13 cellular contexts compared by ENCODE assay signal in genomic region chr6:30990422-30991086, GRCh38. TPM values are rescaled to one million over a fixed set of nuclear protein-coding genes. Genes with fewer than 3 reads are reported as not detected.
A peak's percentile ranks its signal among the peaks of the same experiment; 100 is the strongest.
DNase-seq lines count a peak whose midpoint lies in the region; ATAC-seq, FAIRE-seq and TF ChIP-seq lines count a peak whose summit lies in the region.
"Had no signal": no experiment of that assay in that cellular context is flagged by ENCODE, and none has a peak within 500 bp of the region (broad histone marks: within the 10 kb centered on the region; RNA-seq: fewer than 3 reads in every experiment).

No MANE protein-coding gene starts in this region.

- H3K27me3 ChIP-seq in GM12878 (replicated peaks in 1 of 2; ENCODE audit: control insufficient read depth in 2 of 2, insufficient read depth in 2 of 2, low read length in 1 of 2): no peaks in the 10 kb centered on the region; a peak in 1 of 4 replicates
- H3K27me3 ChIP-seq in left ventricle myocardium inferior (ENCODE audit: low read depth): no peaks in the 10 kb centered on the region
- H3K27me3 ChIP-seq: hepatocyte, right lobe of liver had no signal

- peak overlapping the region; percentile 20; the same call in 1 of the 2 replicates for H3K9ac ChIP-seq in GM12878 (ENCODE audit: control insufficient read depth, insufficient read depth, low read length)

- TF ChIP-seq POLR2A in GM12878 (IDR thresholded peaks at IDR 0.05; ENCODE audit: low read depth, low read length): no peak

- H2AFZ ChIP-seq in GM12878 (ENCODE audit: control insufficient read depth, low read depth, low read length): peak overlapping the region; percentile 91
- H2AFZ ChIP-seq: hepatocyte had no signal

- H3K4me2 ChIP-seq in GM12878 (ENCODE audit: control insufficient read depth, insufficient read depth): peak overlapping the region; percentile 74
- H3K4me2 ChIP-seq: hepatocyte had no signal

- H3K79me2 ChIP-seq in GM12878 (ENCODE audit: control insufficient read depth, insufficient read depth, low read length): no peaks in the 10 kb centered on the region
- H3K79me2 ChIP-seq: hepatocyte had no signal

- H3K36me3 Mint-ChIP-seq in activated T-cell treated with anti-CD3 and anti-CD28 coated beads, Interleukin-2, amount 50 U/mL, for 4 hours (ENCODE audit: insufficient read depth): no peaks in the 10 kb centered on the region

- in situ Hi-C loops in GM12878 (cut with MboI): no loop called here

- BruUV-seq in GM12878 (replicated peaks; lab: Mats Ljungman, UMichigan): no TSS peak

- no peak overlapping the region for H3K4me3 ChIP-seq in GM12878
- no peak overlapping the region for H3K4me3 ChIP-seq in left ventricle myocardium inferior
- H3K4me3 ChIP-seq: hepatocyte, right lobe of liver had no signal

- H4K20me1 ChIP-seq in GM12878 (ENCODE audit: control insufficient read depth, insufficient read depth): no peaks in the 10 kb centered on the region

- intact Hi-C loops in GM12878 (cut with micrococcal nuclease; ENCODE audit: unreplicated experiment): no loop called here
- intact Hi-C loops in left ventricle myocardium inferior (cut with micrococcal nuclease): no loop called here

- no peak for TF ChIP-seq RAD21 in GM12878 (IDR thresholded peaks at IDR 0.05; ENCODE audit: insufficient read depth, low read depth, low read length)

- no peak for DNase-seq in activated T-cell treated with anti-CD3 and anti-CD28 coated beads, Interleukin-2, amount 50 U/mL, for 4 hours
- no peak for DNase-seq in activated T-cell treated with anti-CD3 and anti-CD28 coated beads, Interleukin-2, amount 50 U/mL, for 48 hours
- DNase-seq in RPMI7951 (ENCODE audit: low read depth) (peak; percentile 41), GM12878 (ENCODE audit: low read depth, low spot score) (no peak), left ventricle myocardium inferior (no peak)
- DNase-seq in stimulated activated CD4-positive, alpha-beta T cell treated with anti-CD3 and anti-CD28 coated beads, Interleukin-4, amount 100 ng/mL, for 1 hour: peak; percentile 6
- DNase-seq in activated CD8-positive, alpha-beta memory T cell treated with anti-CD3 and anti-CD28 coated beads, Interleukin-2, amount 50 U/mL, for 48 hours: no peak
- DNase-seq: midbrain, NCI-H1105 treated with DMSO at 0.1 percent for 48 hours, right lobe of liver had no signal

- 48% methylated on average over 8 of the region's 8 CpGs for WGBS in GM12878 (ENCODE audit: insufficient coverage, insufficient replicate concordance, low lambda C conversion rate, missing lambda C conversion rate)

- no peak for TF ChIP-seq EP300 in GM12878 (IDR thresholded peaks at IDR 0.05; ENCODE audit: borderline replicate concordance in 1 of 2, control insufficient read depth in 1 of 2, low read depth in 2 of 2, low read length in 2 of 2)

- peaks cover 5% of the 10 kb centered on the region for H3K4me1 ChIP-seq in GM12878 (ENCODE audit: control insufficient read depth, insufficient read depth, low read length)
- H3K4me1 ChIP-seq in left ventricle myocardium inferior: no peaks in the 10 kb centered on the region
- H3K4me1 ChIP-seq: right lobe of liver had no signal

- H3K36me3 ChIP-seq in GM12878 (ENCODE audit: control insufficient read depth in 2 of 2, insufficient read depth in 2 of 2, low read length in 1 of 2): no peaks in the 10 kb centered on the region
- no peaks in the 10 kb centered on the region for H3K36me3 ChIP-seq in left ventricle myocardium inferior
- H3K36me3 ChIP-seq: right lobe of liver had no signal

- CTCF ChIA-PET in GM12878 (lab: Yijun Ruan, JAX): no interaction called here

- TF ChIP-seq CTCF in GM12878 (IDR thresholded peaks at IDR 0.05 in 2 of 3, conservative IDR thresholded peaks at IDR 0.05 in 1 of 3; ENCODE audit: control insufficient read depth in 2 of 3, extremely low read depth in 1 of 3, insufficient read depth in 1 of 3, low read depth in 3 of 3, low read length in 3 of 3) (no peak), left ventricle myocardium inferior (IDR thresholded peaks at IDR 0.05; ENCODE audit: borderline replicate concordance) (no peak)

- H3K27ac ChIP-seq in GM12878 (ENCODE audit: control insufficient read depth, insufficient read depth): no peak overlapping the region
- H3K27ac ChIP-seq in left ventricle myocardium inferior (replicated peaks): no peak overlapping the region
- H3K27ac ChIP-seq: hepatocyte, right lobe of liver had no signal

- H3K4me1 Mint-ChIP-seq in activated T-cell treated with anti-CD3 and anti-CD28 coated beads, Interleukin-2, amount 50 U/mL, for 4 hours (ENCODE audit: low read depth): peaks cover 10% of the 10 kb centered on the region

- FAIRE-seq in GM12878 (lab: Jason Lieb, UNC): no peak

- no peaks in the 10 kb centered on the region for H3K9me3 Mint-ChIP-seq in activated T-cell treated with anti-CD3 and anti-CD28 coated beads, Interleukin-2, amount 50 U/mL, for 4 hours

- no peaks in the 10 kb centered on the region for H3K9me3 ChIP-seq in GM12878 (replicated peaks; ENCODE audit: control insufficient read depth, insufficient read depth, low read length)
- no peaks in the 10 kb centered on the region for H3K9me3 ChIP-seq in left ventricle myocardium inferior (replicated peaks)
- H3K9me3 ChIP-seq: right lobe of liver had no signal

- POLR2A ChIA-PET in GM12878 (lab: Charles Lee): interaction anchor here (0.7 to 1.0 kb wide), 2 partner anchors 12 to 76 kb away, joined by 3 read pairs; partner anchors contain the start of gene VARS2

- H3K27me3 Mint-ChIP-seq in activated T-cell treated with anti-CD3 and anti-CD28 coated beads, Interleukin-2, amount 50 U/mL, for 4 hours (ENCODE audit: low read depth): no peaks in the 10 kb centered on the region

- peak overlapping the region; percentile 58 for H3K4me3 Mint-ChIP-seq in activated T-cell treated with anti-CD3 and anti-CD28 coated beads, Interleukin-2, amount 50 U/mL, for 4 hours

- SMC1A ChIA-PET in GM12878 (lab: Charles Lee; ENCODE audit: uncharacterized antibody, unreplicated experiment): interaction anchor here (0.9 kb wide), 1 partner anchor 11 kb away, joined by 5 read pairs; no protein-coding TSS in a partner anchor

- peak; percentile 63 to 69 for ATAC-seq in activated T-cell treated with anti-CD3 and anti-CD28 coated beads, Interleukin-2, amount 50 U/mL, for 4 hours
- ATAC-seq in GM12878 (peak; percentile 62), GM18867 (IDR thresholded peaks at IDR 0.05; ENCODE audit: unreplicated experiment) (no peak)

- RAD21 ChIA-PET in GM12878 (lab: Charles Lee; ENCODE audit: unreplicated experiment): no interaction called here

RNA-seq across cellular contexts. Expression of gene MUC21, which starts 7.0 kb away (rescaled TPM):
- not detected for total RNA-seq in activated T-cell treated with anti-CD3 and anti-CD28 coated beads, Interleukin-2, amount 50 U/mL, for 4 hours
- not detected in 2 replicates for total RNA-seq in RPMI7951 (2014; rRNA removed; shearing (Covaris generic))
- total RNA-seq in GM12878 (2013; cell fraction: nucleolus; rRNA removed): not detected in 2 replicates
- total RNA-seq in GM12878 (2014; rRNA removed): not detected in 2 replicates
- not detected in 2 replicates for total RNA-seq in GM12878 (2014; rRNA removed; fragmentation: Illumina TruSeq; extraction: Trizol)
- not detected in 2 replicates for total RNA-seq in GM12878 (2021)
- polyA plus RNA-seq in GM12878 (2011; ENCODE audit: low read depth): not detected
- polyA plus RNA-seq in GM12878 (2011; rRNA removed): not detected in 2 replicates
- polyA plus RNA-seq in GM12878 (2011; cell fraction: cytosol; rRNA removed): not detected in 2 replicates
- polyA plus RNA-seq in GM12878 (2011; cell fraction: nucleus; rRNA removed): not detected in 2 replicates
- not detected in 2 replicates for polyA plus RNA-seq in GM12878 (2012)
- not detected in 2 replicates for polyA plus RNA-seq in GM12878 (2014; fragmentation: Illumina TruSeq; extraction: Trizol)
- polyA plus RNA-seq in GM12878 (2014; fragmentation: Nextera tagmentation; extraction: Ambion mirVana): under 1 TPM in 1 of 2 experiments, not detected in 1; 0.02 TPM
- not detected in 2 replicates for polyA plus RNA-seq in GM12878 (2014; rRNA removed)
- polyA plus RNA-seq in GM12878 (2016; fragmentation: Nextera tagmentation; extraction: Ambion mirVana): not detected
- not detected in 2 replicates for polyA minus RNA-seq in GM12878 (2011; rRNA and poly(A)+ RNA removed)
- not detected in 2 replicates for polyA minus RNA-seq in GM12878 (2011; cell fraction: cytosol; rRNA and poly(A)+ RNA removed)
- polyA minus RNA-seq in GM12878 (2011; cell fraction: nucleus; rRNA and poly(A)+ RNA removed): not detected in 2 replicates
- not detected for total RNA-seq in left ventricle myocardium inferior
- total RNA-seq: hepatocyte had no signal
- polyA plus RNA-seq: AG04450, hepatocyte had no signal

RNA-seq across cellular contexts. Expression of gene MUC22, which starts 19.7 kb away (rescaled TPM):
- not detected for total RNA-seq in activated T-cell treated with anti-CD3 and anti-CD28 coated beads, Interleukin-2, amount 50 U/mL, for 4 hours
- total RNA-seq in RPMI7951 (2014; rRNA removed; shearing (Covaris generic)): not detected in 2 replicates
- total RNA-seq in GM12878 (2013; cell fraction: nucleolus; rRNA removed): not detected in 2 replicates
- total RNA-seq in GM12878 (2014; rRNA removed) (under 0.01 TPM in 2 replicates), GM12878 (2014; rRNA removed; fragmentation: Illumina TruSeq; extraction: Trizol) (0.09 TPM in 1 of 2 replicates, not detected in the other), GM12878 (2021) (0.03 TPM in 1 of 2 replicates, not detected in the other), left ventricle myocardium inferior (0.08 TPM)
- polyA plus RNA-seq in GM12878 (2011; ENCODE audit: low read depth): not detected
- polyA plus RNA-seq in GM12878 (2011; rRNA removed) (not detected in 2 replicates), GM12878 (2014; fragmentation: Illumina TruSeq; extraction: Trizol) (0.06 TPM in 2 replicates), GM12878 (2014; fragmentation: Nextera tagmentation; extraction: Ambion mirVana) (under 1 TPM in 1 of 2 experiments, not detected in 1; 0.06 TPM), GM12878 (2014; rRNA removed) (0.01 and 0.03 TPM in 2 replicates), GM12878 (2016; fragmentation: Nextera tagmentation; extraction: Ambion mirVana) (not detected)
- not detected in 2 replicates for polyA plus RNA-seq in GM12878 (2011; cell fraction: cytosol; rRNA removed)
- not detected in 2 replicates for polyA plus RNA-seq in GM12878 (2011; cell fraction: nucleus; rRNA removed)
- polyA plus RNA-seq in GM12878 (2012): not detected in 2 replicates
- polyA minus RNA-seq in GM12878 (2011; rRNA and poly(A)+ RNA removed): not detected in 2 replicates
- polyA minus RNA-seq in GM12878 (2011; cell fraction: cytosol; rRNA and poly(A)+ RNA removed): not detected in 2 replicates
- not detected in 2 replicates for polyA minus RNA-seq in GM12878 (2011; cell fraction: nucleus; rRNA and poly(A)+ RNA removed)
- total RNA-seq: right lobe of liver had no signal
- polyA plus RNA-seq: AG04450, hepatocyte had no signal

RNA-seq across cellular contexts. Expression of gene MUCL3, which starts 49.8 kb away (rescaled TPM):
- under 1 TPM in 1 of 3 donors, not detected in 2; 0.03 TPM for total RNA-seq in activated T-cell treated with anti-CD3 and anti-CD28 coated beads, Interleukin-2, amount 50 U/mL, for 4 hours
- total RNA-seq in RPMI7951 (2014; rRNA removed; shearing (Covaris generic)): not detected in 2 replicates
- not detected in 2 replicates for total RNA-seq in GM12878 (2013; cell fraction: nucleolus; rRNA removed)
- 0.68 and 0.76 TPM in 2 replicates for total RNA-seq in GM12878 (2014; rRNA removed)
- total RNA-seq in GM12878 (2014; rRNA removed; fragmentation: Illumina TruSeq; extraction: Trizol): 0.54 and 0.64 TPM in 2 replicates
- 0.28 and 0.48 TPM in 2 replicates for total RNA-seq in GM12878 (2021)
- 0.09 TPM for polyA plus RNA-seq in GM12878 (2011; ENCODE audit: low read depth)
- polyA plus RNA-seq in GM12878 (2011; rRNA removed): 0.03 TPM in 2 replicates
- polyA plus RNA-seq in GM12878 (2011; cell fraction: cytosol; rRNA removed): 0.04 and 0.05 TPM in 2 replicates
- polyA plus RNA-seq in GM12878 (2011; cell fraction: nucleus; rRNA removed): not detected in 2 replicates
- 0.05 and 0.07 TPM in 2 replicates for polyA plus RNA-seq in GM12878 (2012)
- 0.73 and 1.4 TPM in 2 replicates for polyA plus RNA-seq in GM12878 (2014; fragmentation: Illumina TruSeq; extraction: Trizol)
- 1 to 10 TPM; 1.2 to 1.4 TPM for polyA plus RNA-seq in GM12878 (2014; fragmentation: Nextera tagmentation; extraction: Ambion mirVana)
- 0.79 and 0.83 TPM in 2 replicates for polyA plus RNA-seq in GM12878 (2014; rRNA removed)
- polyA plus RNA-seq in GM12878 (2016; fragmentation: Nextera tagmentation; extraction: Ambion mirVana): under 1 TPM; 0.04 to 0.08 TPM
- not detected in 2 replicates for polyA minus RNA-seq in GM12878 (2011; rRNA and poly(A)+ RNA removed)
- polyA minus RNA-seq in GM12878 (2011; cell fraction: cytosol; rRNA and poly(A)+ RNA removed): not detected in 2 replicates
- not detected in 2 replicates for polyA minus RNA-seq in GM12878 (2011; cell fraction: nucleus; rRNA and poly(A)+ RNA removed)
- total RNA-seq in left ventricle myocardium inferior: not detected
- total RNA-seq: right lobe of liver had no signal
- polyA plus RNA-seq: AG04450 had no signal

RNA-seq across cellular contexts. Expression of gene SFTA2, which starts 58.6 kb away (rescaled TPM):
- total RNA-seq in activated T-cell treated with anti-CD3 and anti-CD28 coated beads, Interleukin-2, amount 50 U/mL, for 4 hours: under 1 TPM in 1 of 3 donors, not detected in 2; 0.28 TPM
- 0.24 TPM in 1 of 2 replicates, not detected in the other for total RNA-seq in RPMI7951 (2014; rRNA removed; shearing (Covaris generic))
- not detected in 2 replicates for total RNA-seq in GM12878 (2013; cell fraction: nucleolus; rRNA removed)
- total RNA-seq in GM12878 (2014; rRNA removed) (0.38 TPM in 1 of 2 replicates, not detected in the other), GM12878 (2014; rRNA removed; fragmentation: Illumina TruSeq; extraction: Trizol) (0.36 TPM in 1 of 2 replicates, not detected in the other), GM12878 (2021) (0.92 and 0.93 TPM in 2 replicates), left ventricle myocardium inferior (not detected)
- not detected for polyA plus RNA-seq in GM12878 (2011; ENCODE audit: low read depth)
- polyA plus RNA-seq in GM12878 (2011; rRNA removed) (not detected in 2 replicates), GM12878 (2014; fragmentation: Illumina TruSeq; extraction: Trizol) (0.26 TPM in 1 of 2 replicates, not detected in the other), GM12878 (2014; fragmentation: Nextera tagmentation; extraction: Ambion mirVana) (under 1 TPM; 0.31 to 0.53 TPM), GM12878 (2014; rRNA removed) (0.27 TPM in 1 of 2 replicates, not detected in the other), GM12878 (2016; fragmentation: Nextera tagmentation; extraction: Ambion mirVana) (under 1 TPM in 1 of 2 experiments, not detected in 1; 0.15 TPM)
- polyA plus RNA-seq in GM12878 (2011; cell fraction: cytosol; rRNA removed): not detected in 2 replicates
- not detected in 2 replicates for polyA plus RNA-seq in GM12878 (2011; cell fraction: nucleus; rRNA removed)
- polyA plus RNA-seq in GM12878 (2012): 0.25 TPM in 1 of 2 replicates, not detected in the other
- polyA minus RNA-seq in GM12878 (2011; rRNA and poly(A)+ RNA removed): 0.36 TPM in 1 of 2 replicates, not detected in the other
- polyA minus RNA-seq in GM12878 (2011; cell fraction: cytosol; rRNA and poly(A)+ RNA removed): not detected in 2 replicates
- not detected in 2 replicates for polyA minus RNA-seq in GM12878 (2011; cell fraction: nucleus; rRNA and poly(A)+ RNA removed)
- total RNA-seq: hepatocyte, right lobe of liver had no signal
- polyA plus RNA-seq: AG04450 had no signal

Comparison
In these comparisons a context has a peak if more than half of its experiments do, and no peak if none do; other contexts are left out.
1. DNase-seq: peak in RPMI7951 (single experiment) and stimulated activated CD4-positive, alpha-beta T cell treated with anti-CD3 and anti-CD28 coated beads, Interleukin-4, amount 100 ng/mL, for 1 hour (single experiment); none in activated T-cell treated with anti-CD3 and anti-CD28 coated beads, Interleukin-2, amount 50 U/mL, for 4 hours (single experiment), activated T-cell treated with anti-CD3 and anti-CD28 coated beads, Interleukin-2, amount 50 U/mL, for 48 hours (0 of 2), GM12878 (single experiment), left ventricle myocardium inferior (single experiment) and activated CD8-positive, alpha-beta memory T cell treated with anti-CD3 and anti-CD28 coated beads, Interleukin-2, amount 50 U/mL, for 48 hours (single experiment).